ENCODE assay signal across 5 cellular contexts in the genomic region with DNA sequence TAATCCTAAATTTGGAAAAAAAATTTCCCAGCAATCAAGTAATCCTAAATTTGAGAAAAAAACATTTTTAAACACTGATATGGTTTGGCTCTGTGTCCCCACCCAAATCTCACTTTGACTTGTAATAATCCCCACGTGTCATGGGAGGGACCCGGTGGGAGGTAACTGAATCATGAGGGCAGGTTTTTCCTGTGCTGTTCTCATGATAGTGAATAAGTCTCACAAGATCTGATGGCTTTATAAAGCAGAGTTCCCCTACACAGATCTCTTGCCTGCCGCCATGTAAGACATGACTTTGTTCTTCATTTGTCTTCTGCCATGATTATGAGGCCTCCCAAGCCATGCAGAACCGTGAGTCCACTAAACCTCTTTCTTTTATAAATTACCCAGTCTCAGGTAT. TPM values are rescaled to one million over a fixed set of nuclear protein-coding genes. Genes with fewer than 3 reads are reported as not detected.
DNase-seq lines count a peak whose midpoint lies in the region; ATAC-seq, FAIRE-seq and TF ChIP-seq lines count a peak whose summit lies in the region.
"Not testable (repeated sequence)": the region's sequence is repeated elsewhere in the genome, so short reads cannot be mapped to it uniquely, and the experiment has no call there.

No MANE protein-coding gene starts in this region.

- peak; percentile 6 for FAIRE-seq in D721Med (lab: Jason Lieb, UNC)
- not testable (repeated sequence) for FAIRE-seq in K562 (lab: Jason Lieb, UNC)

- DNase-seq in D721Med (ENCODE audit: insufficient read length, low spot score); K562 (ENCODE audit: extremely low read depth in 1 of 4, low spot score in 3 of 4): not testable (repeated sequence)
- DNase-seq in Karpas-422 (peak; percentile 6), WERI-Rb-1 (peak; percentile 31)

- intact Hi-C loops in K562 (cut with micrococcal nuclease) = not testable (repeated sequence)

- not testable (repeated sequence) for H3K9ac ChIP-seq in Karpas-422 (ENCODE audit: low read length); K562 (ENCODE audit: insufficient read depth in 1 of 2, low read depth in 2 of 2, low read length in 2 of 2)

- not testable (repeated sequence) for H3K9me2 ChIP-seq in Karpas-422 (replicated peaks; ENCODE audit: insufficient read depth, low read length)

- POLR2A ChIA-PET in HEK293 (lab: Yijun Ruan, JAX); K562 (lab: Yijun Ruan, JAX): not testable (repeated sequence)

- WGBS in K562 (ENCODE audit: insufficient coverage, low coverage, missing lambda C conversion rate) = 36% methylated on average over 4 of the region's 4 CpGs

- H3K9me1 ChIP-seq in K562 (ENCODE audit: control insufficient read depth, insufficient read depth, low read length) = not testable (repeated sequence)

- H3K27me3 ChIP-seq in Karpas-422 (ENCODE audit: low read length); WERI-Rb-1 (ENCODE audit: insufficient read depth, low read depth, severe bottlenecking); K562 (ENCODE audit: control insufficient read depth in 2 of 2, insufficient read depth in 2 of 2, low read length in 2 of 2): not testable (repeated sequence)

- in situ Hi-C loops in K562 (cut with MboI) = not testable (repeated sequence)

- H3K36me3 ChIP-seq in HEK293 (ENCODE audit: control insufficient read depth in 2 of 2, insufficient read depth in 1 of 2, low read length in 2 of 2); Karpas-422 (ENCODE audit: insufficient read depth, low read length); WERI-Rb-1; K562 (ENCODE audit: control insufficient read depth, insufficient read depth, low read length): not testable (repeated sequence)

- CTCF ChIA-PET in HEK293 (lab: Yijun Ruan, JAX); K562 (lab: Yijun Ruan, JAX; ENCODE audit: low intra/inter-chr PET ratio): not testable (repeated sequence)

- TF ChIP-seq CTCF in D721Med (IDR thresholded peaks at IDR 0.05; ENCODE audit: insufficient read depth, missing control alignments); HEK293 (tag by site-specific recombination; IDR thresholded peaks at IDR 0.05); WERI-Rb-1 (IDR thresholded peaks at IDR 0.05; ENCODE audit: low read depth, low read length); K562 (IDR thresholded peaks at IDR 0.05 in 2 of 3, conservative IDR thresholded peaks at IDR 0.05 in 1 of 3; ENCODE audit: insufficient read depth in 2 of 3, low read depth in 1 of 3, low read length in 3 of 3): not testable (repeated sequence)

- not testable (repeated sequence) for TF ChIP-seq POLR2A in K562 (conservative IDR thresholded peaks at IDR 0.05)

- H3K4me2 ChIP-seq in Karpas-422 (ENCODE audit: low read depth, low read length, poor library complexity, severe bottlenecking); K562 (ENCODE audit: insufficient read depth, low read length): not testable (repeated sequence)

- not testable (repeated sequence) for H3K4me1 ChIP-seq in HEK293 (ENCODE audit: control insufficient read depth, insufficient read depth, low read length); Karpas-422 (ENCODE audit: low read length); K562 (replicated peaks in 1 of 2; ENCODE audit: control insufficient read depth in 2 of 2, insufficient read depth in 2 of 2, low read length in 2 of 2)

- H3K27ac ChIP-seq in HEK293 (ENCODE audit: extremely low read depth, low read depth, low read length); Karpas-422 (ENCODE audit: low read length); K562 (ENCODE audit: extremely low read depth, low read depth, low read length): not testable (repeated sequence)
- peak overlapping the region; percentile 59 for H3K27ac ChIP-seq in WERI-Rb-1

- ATAC-seq in K562 = not testable (repeated sequence)

- H3K79me2 ChIP-seq in Karpas-422 (ENCODE audit: low read length); K562 (ENCODE audit: control insufficient read depth, insufficient read depth, low read length): not testable (repeated sequence)

- BruUV-seq in K562 (replicated peaks; lab: Mats Ljungman, UMichigan) = not testable (repeated sequence)

- TF ChIP-seq EP300 in K562 (IDR thresholded peaks at IDR 0.05; ENCODE audit: low read length) = not testable (repeated sequence)

- not testable (repeated sequence) for H4K20me1 ChIP-seq in Karpas-422 (ENCODE audit: insufficient read depth, low read depth, low read length); K562 (replicated peaks; ENCODE audit: control insufficient read depth, insufficient read depth, low read length)

- not testable (repeated sequence) for H3K4me3 ChIP-seq in HEK293 (ENCODE audit: low read depth, low read length); Karpas-422 (ENCODE audit: low read length); WERI-Rb-1 (ENCODE audit: low read depth, low read length); K562

- not testable (repeated sequence) for TF ChIP-seq RAD21 in K562 (CRISPR knock-in tag; conservative IDR thresholded peaks at IDR 0.05 in 1 of 2, IDR thresholded peaks at IDR 0.05 in 1 of 2)

- not testable (repeated sequence) for H2AFZ ChIP-seq in Karpas-422 (ENCODE audit: low read length); K562 (ENCODE audit: low read depth, low read length)

- H3K9me3 ChIP-seq in HEK293 (ENCODE audit: control insufficient read depth, insufficient read depth, low read depth, low read length); Karpas-422 (ENCODE audit: low read length); WERI-Rb-1 (ENCODE audit: severe bottlenecking); K562 (replicated peaks; ENCODE audit: control insufficient read depth, insufficient read depth, low read depth, low read length): not testable (repeated sequence)

TF ChIP-seq in HEK293, 187 proteins besides CTCF, POLR2A, EP300 and RAD21:
- TF ChIP-seq, protein P1, sequence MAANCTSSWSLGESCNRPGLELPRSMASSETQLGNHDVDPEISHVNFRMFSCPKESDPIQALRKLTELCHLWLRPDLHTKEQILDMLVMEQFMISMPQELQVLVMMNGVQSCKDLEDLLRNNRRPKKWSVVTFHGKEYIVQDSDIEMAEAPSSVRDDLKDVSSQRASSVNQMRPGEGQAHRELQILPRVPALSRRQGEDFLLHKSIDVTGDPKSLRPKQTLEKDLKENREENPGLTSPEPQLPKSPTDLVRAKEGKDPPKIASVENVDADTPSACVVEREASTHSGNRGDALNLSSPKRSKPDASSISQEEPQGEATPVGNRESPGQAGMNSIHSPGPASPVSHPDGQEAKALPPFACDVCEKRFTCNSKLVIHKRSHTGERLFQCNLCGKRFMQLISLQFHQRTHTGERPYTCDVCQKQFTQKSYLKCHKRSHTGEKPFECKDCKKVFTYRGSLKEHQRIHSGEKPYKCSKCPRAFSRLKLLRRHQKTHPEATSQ (tag by site-specific recombination; IDR thresholded peaks at IDR 0.05) = peak; percentile 55; the same call in 1 of the 2 replicates

TF ChIP-seq in K562, 482 proteins besides CTCF, POLR2A, EP300 and RAD21:
- TF ChIP-seq ZFP36 (IDR thresholded peaks at IDR 0.05; ENCODE audit: low read depth, low read length, partially characterized antibody) (peak; percentile 36), TRIM28 (IDR thresholded peaks at IDR 0.05) (0 out of 2 replicates have a peak, but pooled peaks have one; percentile 45), CC2D1A (IDR thresholded peaks at IDR 0.05) (peak; percentile 51; the same call in 1 of the 2 replicates), TRIM24 (IDR thresholded peaks at IDR 0.05) (0 out of 4 replicates have a peak, but pooled peaks of 1 of the 2 experiments have one; percentile 15)

RNA-seq across cellular contexts. Expression of a gene that starts 12.1 kb away (rescaled TPM):
- total RNA-seq in Karpas-422 (2014; rRNA removed; shearing (Covaris generic); ENCODE audit: low replicate concordance) = 36.7 and 43.2 TPM in 2 replicates
- total RNA-seq in K562 (2011; cell fraction: chromatin; rRNA removed; ENCODE audit: low replicate concordance) = 83.0 and 125 TPM in 2 replicates
- 43.8 and 49.2 TPM in 2 replicates for total RNA-seq in K562 (2011; cell fraction: nucleolus; rRNA removed)
- 74.2 and 88.2 TPM in 2 replicates for total RNA-seq in K562 (2011; cell fraction: nucleoplasm; rRNA removed)
- 41.4 and 54.7 TPM in 2 replicates for total RNA-seq in K562 (2014; rRNA removed)
- total RNA-seq in K562 (2014; rRNA removed; fragmentation: Illumina TruSeq; extraction: Trizol) = 42.1 and 43.7 TPM in 2 replicates
- total RNA-seq in K562 (2015; rRNA removed; fragmentation: Illumina TruSeq; extraction: Trizol) = 44.8 and 46.3 TPM in 2 replicates
- total RNA-seq in K562 (2021) = 41.3 and 41.8 TPM in 2 replicates
- polyA plus RNA-seq in K562 (2011; rRNA removed) = 40.0 and 48.7 TPM in 2 replicates
- 36.5 and 40.9 TPM in 2 replicates for polyA plus RNA-seq in K562 (2011; cell fraction: cytosol; rRNA removed)
- polyA plus RNA-seq in K562 (2011; cell fraction: nucleus; rRNA removed) = 30.1 and 32.3 TPM in 2 replicates
- polyA plus RNA-seq in K562 (2012) = 39.9 and 53.5 TPM in 2 replicates
- polyA plus RNA-seq in K562 (2014; fragmentation: Illumina TruSeq; extraction: Trizol) = 41.4 and 44.9 TPM in 2 replicates
- 10 to 100 TPM; 32.8 to 42.2 TPM for polyA plus RNA-seq in K562 (2014; fragmentation: Nextera tagmentation; extraction: Ambion mirVana)
- 48.2 and 49.7 TPM in 2 replicates for polyA plus RNA-seq in K562 (2014; rRNA removed)
- polyA minus RNA-seq in K562 (2011; rRNA and poly(A)+ RNA removed) = 42.6 and 46.0 TPM in 2 replicates
- polyA minus RNA-seq in K562 (2011; cell fraction: cytosol; rRNA and poly(A)+ RNA removed) = 25.9 and 26.8 TPM in 2 replicates
- 27.2 and 34.8 TPM in 2 replicates for polyA minus RNA-seq in K562 (2011; cell fraction: nucleus; rRNA and poly(A)+ RNA removed)
